Comparison of ENCODE assay signal across 8 cellular contexts in the genomic region with DNA sequence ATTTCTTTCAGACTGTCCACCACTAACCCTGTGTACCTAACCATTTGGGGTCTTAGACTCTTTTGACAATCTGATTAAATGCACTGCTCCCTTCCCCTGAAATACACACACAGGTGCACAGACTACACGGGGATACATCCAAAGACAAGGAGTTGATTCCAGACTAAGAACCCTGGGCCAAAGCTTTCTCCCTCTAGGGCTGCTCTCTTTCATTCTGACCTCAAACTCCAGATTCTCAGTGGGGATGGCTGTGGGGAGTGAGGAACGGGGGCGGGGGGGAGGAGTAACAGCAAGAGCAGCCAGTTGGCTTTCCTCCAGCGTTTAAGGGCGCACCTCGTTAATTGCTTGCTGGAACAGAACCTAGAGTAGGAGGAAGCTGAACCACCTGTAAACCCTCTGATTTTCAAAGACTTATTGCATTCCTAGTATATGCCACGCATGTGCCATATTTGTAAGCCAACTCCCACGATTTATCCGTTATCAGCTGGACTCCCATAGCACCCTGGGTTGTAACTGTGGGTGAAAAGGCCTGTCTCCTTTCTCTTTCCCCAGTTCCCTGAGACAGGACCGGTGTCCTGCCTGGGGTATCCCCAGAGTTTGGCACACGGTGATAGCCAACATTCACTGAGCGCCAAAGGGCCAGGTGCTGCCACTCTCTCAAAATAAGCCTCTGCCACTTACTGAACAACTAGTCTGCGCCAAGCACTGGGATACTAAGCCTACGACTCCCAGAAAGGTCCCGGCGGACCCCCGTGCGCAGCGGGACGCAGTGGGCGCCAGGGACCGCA. TPM values are rescaled to one million over a fixed set of nuclear protein-coding genes. Genes with fewer than 3 reads are reported as not detected.
DNase-seq lines count a peak whose midpoint lies in the region; ATAC-seq and TF ChIP-seq lines count a peak whose summit lies in the region.

No MANE protein-coding gene starts in this region.

- peak overlapping the region; percentile 96 for H3K27ac Mint-ChIP-seq in MCF 10A (ENCODE audit: low read depth, unreplicated experiment)

- TF ChIP-seq CTCF in AG04449 (IDR thresholded peaks at IDR 0.05; ENCODE audit: insufficient read depth, low read length, missing control alignments) (no peak), HCT116 (IDR thresholded peaks at IDR 0.05 in 2 of 3, conservative IDR thresholded peaks at IDR 0.05 in 1 of 3; ENCODE audit: borderline replicate concordance in 1 of 3, insufficient read depth in 1 of 3, low read depth in 2 of 3, low read length in 2 of 3) (no peak), Panc1 (IDR thresholded peaks at IDR 0.05) (no peak), MCF 10A (IDR thresholded peaks at IDR 0.05; ENCODE audit: unreplicated experiment) (no peak)

- intact Hi-C loops in HCT116 (cut with micrococcal nuclease) (no loop called here), Panc1 (cut with micrococcal nuclease; ENCODE audit: unreplicated experiment) (no loop called here), MCF 10A (cut with micrococcal nuclease) (loop anchor here (2.0 kb wide), 1 partner anchor 14 kb away; no protein-coding TSS in a partner anchor)

- no peaks in the 10 kb centered on the region for H3K27me3 Mint-ChIP-seq in MCF 10A (ENCODE audit: insufficient read depth, unreplicated experiment)

- H3K4me3 Mint-ChIP-seq in MCF 10A (ENCODE audit: unreplicated experiment): peak overlapping the region; percentile 95

- no peaks in the 10 kb centered on the region for H4K20me1 ChIP-seq in HCT116 (ENCODE audit: insufficient read depth)

- no peak for TF ChIP-seq RAD21 in HCT116 (IDR thresholded peaks at IDR 0.05; ENCODE audit: low read depth)

- POLR2A ChIA-PET in AG04449 (lab: Yijun Ruan, JAX): interaction anchor here (0.5 kb wide), 1 partner anchor 1297 kb away, joined by 3 read pairs; no protein-coding TSS in a partner anchor
- POLR2A ChIA-PET in HCT116 (lab: Charles Lee): no interaction called here
- POLR2A ChIA-PET in Panc1 (lab: Charles Lee): interaction anchor here (1.0 kb wide), 1 partner anchor 103 kb away, joined by 5 read pairs; no protein-coding TSS in a partner anchor
- POLR2A ChIA-PET in MCF 10A (lab: Yijun Ruan, JAX): interaction anchor here (0.6 to 4.9 kb wide), 8 partner anchors 16 to 192 kb away, joined by 3 to 87 read pairs (median 5); a partner anchor contains a TSS

- H3K9me3 ChIP-seq in HCT116 (ENCODE audit: control insufficient read depth in 1 of 2, insufficient read depth in 1 of 2, low read depth in 1 of 2, low read length in 2 of 2) (no peaks in the 10 kb centered on the region), Panc1 (ENCODE audit: control insufficient read depth, insufficient read depth, low read depth, low read length) (no peaks in the 10 kb centered on the region)

- H3K4me1 Mint-ChIP-seq in MCF 10A (ENCODE audit: insufficient read depth, unreplicated experiment): peaks cover 34% of the 10 kb centered on the region

- no peaks in the 10 kb centered on the region for H3K27me3 ChIP-seq in HCT116 (ENCODE audit: insufficient read depth, low read length)
- H3K27me3 ChIP-seq in Panc1 (ENCODE audit: control insufficient read depth, insufficient read depth, low read length): no peaks in the 10 kb centered on the region

- RAD21 ChIA-PET in HCT116 (lab: Charles Lee; ENCODE audit: low non-redundant PET in 1 of 2, low total read pairs in 2 of 2, uncharacterized antibody in 2 of 2, unreplicated experiment in 2 of 2): no interaction called here

- no peaks in the 10 kb centered on the region for H3K9me2 ChIP-seq in HCT116 (ENCODE audit: insufficient read depth)

- DNase-seq in AG04449 (ENCODE audit: low read depth, low spot score) (no peak), HCT116 (ENCODE audit: low read depth, low spot score) (no peak), Panc1 (ENCODE audit: low read depth, low spot score) (no peak), MCF 10A (ENCODE audit: unreplicated experiment) (peak; percentile 84), kidney glomerular epithelial cell (lab: John Stamatoyannopoulos, UW) (peak; percentile 40), occipital lobe (lab: John Stamatoyannopoulos, UW) (no peak)
- peak; percentile 47 for DNase-seq in stimulated activated CD8-positive, alpha-beta memory T cell treated with anti-CD3 and anti-CD28 coated beads, Interleukin-4, amount 100 ng/mL, for 48 hours

- CTCF ChIA-PET in AG04449 (lab: Yijun Ruan, JAX): interaction anchor here (1.0 to 1.8 kb wide), 2 partner anchors 89 to 140 kb away, joined by 3 to 4 read pairs; a partner anchor contains a TSS
- CTCF ChIA-PET in HCT116 (lab: Charles Lee): no interaction called here
- CTCF ChIA-PET in Panc1 (lab: Charles Lee): no interaction called here
- CTCF ChIA-PET in MCF 10A (lab: Yijun Ruan, JAX): interaction anchor here (0.6 to 2.5 kb wide), 4 partner anchors 17 to 1728 kb away, joined by 3 to 6 read pairs (median 4); no protein-coding TSS in a partner anchor

- peaks cover 41% of the 10 kb centered on the region for H3K36me3 Mint-ChIP-seq in MCF 10A (ENCODE audit: insufficient read depth, unreplicated experiment)

- H3K4me2 ChIP-seq in HCT116 (ENCODE audit: low read length): peak overlapping the region; percentile 94

- no peak for ATAC-seq in HCT116
- ATAC-seq in Panc1: no peak
- ATAC-seq in GM21528 (IDR thresholded peaks at IDR 0.05; ENCODE audit: low FRiP score, unreplicated experiment): no peak

- H3K9me3 Mint-ChIP-seq in MCF 10A (ENCODE audit: unreplicated experiment): no peaks in the 10 kb centered on the region

- H2AFZ ChIP-seq in HCT116 (ENCODE audit: low read depth, low read length, poor library complexity, severe bottlenecking): no peak overlapping the region

- H3K27ac ChIP-seq in HCT116 (ENCODE audit: low read depth, low read length) (peak overlapping the region; percentile 89), Panc1 (ENCODE audit: low read length) (peak overlapping the region; percentile 94)

- peak overlapping the region; percentile 61 for H3K9ac ChIP-seq in HCT116 (ENCODE audit: low read length)

- H3K36me3 ChIP-seq in HCT116 (ENCODE audit: control insufficient read depth in 1 of 2, insufficient read depth in 2 of 2, low read length in 2 of 2): peaks cover under 1% of the 10 kb centered on the region in 2 experiments; a peak in 2 of 4 replicates
- H3K36me3 ChIP-seq in Panc1 (ENCODE audit: control insufficient read depth, insufficient read depth, low read length): peaks cover 3% of the 10 kb centered on the region

- BruUV-seq in HCT116 (replicated peaks; lab: Mats Ljungman, UMichigan): TSS peak; percentile 51
- BruUV-seq in Panc1 (replicated peaks; lab: Mats Ljungman, UMichigan): no TSS peak
- BruUV-seq in MCF 10A (replicated peaks; lab: Mats Ljungman, UMichigan): TSS peak; percentile 58

- no peak for TF ChIP-seq POLR2A in HCT116 (IDR thresholded peaks at IDR 0.05; ENCODE audit: borderline replicate concordance, extremely low read depth, insufficient read depth, insufficient read length)

- H3K4me3 ChIP-seq in AG04449 (ENCODE audit: low read depth, low read length) (peak overlapping the region; percentile 76), HCT116 (replicated peaks in 1 of 2; ENCODE audit: low read depth in 1 of 2, low read length in 2 of 2) (peak overlapping the region; percentile 58 to 71), Panc1 (ENCODE audit: low read depth in 2 of 2, low read length in 2 of 2) (peak overlapping the region; percentile 74 to 93)

- H3K79me2 ChIP-seq in HCT116 (ENCODE audit: insufficient read depth, low read length): peaks cover 15% of the 10 kb centered on the region

- in situ Hi-C loops in Panc1 (cut with HindIII; ENCODE audit: low pct_unique_long_range_greater_than_20kb, low sequenced_read_pairs): no loop called here

- H3K4me1 ChIP-seq in HCT116 (ENCODE audit: control insufficient read depth in 1 of 2, insufficient read depth in 2 of 2, low read length in 2 of 2): peaks cover 38 to 64% of the 10 kb centered on the region in 2 experiments
- peaks cover 41% of the 10 kb centered on the region for H3K4me1 ChIP-seq in Panc1 (ENCODE audit: control insufficient read depth, insufficient read depth, low read length)

TF ChIP-seq in HCT116, 20 proteins besides CTCF, POLR2A, EP300 and RAD21 (continues in another document):
- TF ChIP-seq, protein P1, sequence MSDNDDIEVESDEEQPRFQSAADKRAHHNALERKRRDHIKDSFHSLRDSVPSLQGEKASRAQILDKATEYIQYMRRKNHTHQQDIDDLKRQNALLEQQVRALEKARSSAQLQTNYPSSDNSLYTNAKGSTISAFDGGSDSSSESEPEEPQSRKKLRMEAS (IDR thresholded peaks at IDR 0.05): no peak
- no peak for TF ChIP-seq EZH2 (IDR thresholded peaks at IDR 0.05)

RNA-seq across cellular contexts. Expression of a gene that starts 0.9 kb away (rescaled TPM):
- 20.9 TPM for total RNA-seq in HCT116 (2021; ENCODE audit: unreplicated experiment)
- polyA plus RNA-seq in HCT116 (2012): 9.1 and 10.7 TPM in 2 replicates
- total RNA-seq in Panc1 (2021; ENCODE audit: unreplicated experiment): 37.4 TPM
- 21.0 TPM for polyA plus RNA-seq in Panc1 (2012; ENCODE audit: insufficient read length)
- 14.0 and 17.8 TPM in 2 replicates for total RNA-seq in MCF 10A (2022)
- 27.6 TPM for total RNA-seq in occipital lobe

RNA-seq across cellular contexts. Expression of a gene that starts 1.1 kb away (rescaled TPM):
- total RNA-seq in HCT116 (2021; ENCODE audit: unreplicated experiment) (13.7 TPM), Panc1 (2021; ENCODE audit: unreplicated experiment) (23.6 TPM), MCF 10A (2022) (12.3 and 24.7 TPM in 2 replicates), occipital lobe (15.6 TPM)
- polyA plus RNA-seq in HCT116 (2012): 5.6 and 6.3 TPM in 2 replicates
- 11.3 TPM for polyA plus RNA-seq in Panc1 (2012; ENCODE audit: insufficient read length)

RNA-seq across cellular contexts. Expression of a gene that starts 42.7 kb away (rescaled TPM):
- total RNA-seq in HCT116 (2021; ENCODE audit: unreplicated experiment) (not detected), Panc1 (2021; ENCODE audit: unreplicated experiment) (not detected), MCF 10A (2022) (not detected in 2 replicates), occipital lobe (0.47 TPM)
- 0.09 and 0.12 TPM in 2 replicates for polyA plus RNA-seq in HCT116 (2012)
- polyA plus RNA-seq in Panc1 (2012; ENCODE audit: insufficient read length): not detected

RNA-seq across cellular contexts. Expression of a gene that starts 42.9 kb away (rescaled TPM):
- 0.12 TPM for total RNA-seq in HCT116 (2021; ENCODE audit: unreplicated experiment)
- 0.59 and 1.4 TPM in 2 replicates for polyA plus RNA-seq in HCT116 (2012)
- total RNA-seq in Panc1 (2021; ENCODE audit: unreplicated experiment): not detected
- polyA plus RNA-seq in Panc1 (2012; ENCODE audit: insufficient read length): 1.6 TPM
- total RNA-seq in MCF 10A (2022): not detected in 2 replicates
- total RNA-seq in occipital lobe: not detected

RNA-seq across cellular contexts. Expression of a gene that starts 53.9 kb away (rescaled TPM):
- not detected for total RNA-seq in HCT116 (2021; ENCODE audit: unreplicated experiment)
- polyA plus RNA-seq in HCT116 (2012): not detected in 2 replicates
- not detected for total RNA-seq in Panc1 (2021; ENCODE audit: unreplicated experiment)
- not detected for polyA plus RNA-seq in Panc1 (2012; ENCODE audit: insufficient read length)
- total RNA-seq in MCF 10A (2022): not detected in 2 replicates
- total RNA-seq in occipital lobe: 0.47 TPM

Comparison
In these comparisons a context has a peak if more than half of its experiments do, and no peak if none do; other contexts are left out.
1. DNase-seq: peak in MCF 10A (single experiment), kidney glomerular epithelial cell (single experiment) and stimulated activated CD8-positive, alpha-beta memory T cell treated with anti-CD3 and anti-CD28 coated beads, Interleukin-4, amount 100 ng/mL, for 48 hours (single experiment); none in AG04449 (single experiment), HCT116 (single experiment), Panc1 (single experiment) and occipital lobe (single experiment).
2. CTCF ChIA-PET loops: an anchor here in AG04449 (1.0 to 1.8 kb wide) and MCF 10A (0.6 to 2.5 kb wide); none called in HCT116 and Panc1.
3. Peak in every context shown above with its lines, with median percentiles within 50 percentile points of each other: H3K4me3 ChIP-seq.